23 cellular contexts compared by ENCODE assay signal in the genomic region with DNA sequence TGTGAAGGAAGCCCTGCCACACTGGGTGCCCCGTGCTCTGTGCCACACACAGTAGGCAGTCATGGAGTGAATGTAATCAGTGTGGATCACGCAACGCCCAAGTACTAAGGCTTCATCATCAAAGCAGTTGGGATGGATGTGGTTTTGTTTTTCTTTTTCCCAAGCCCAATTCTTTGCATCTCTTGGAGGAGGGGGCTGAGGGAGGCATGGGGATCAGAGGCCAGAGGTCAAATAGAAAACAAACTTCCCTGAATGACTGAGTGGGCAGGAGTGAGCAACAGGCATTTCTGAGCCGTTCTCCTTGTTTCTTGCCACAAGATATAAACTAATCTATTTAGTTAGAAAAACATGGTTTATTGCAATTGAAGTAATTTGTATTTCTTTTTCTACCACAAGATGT.
"Had no signal": no experiment of that assay in that cellular context is flagged by ENCODE, and none has a peak within 500 bp of the region (broad histone marks: within the 10 kb centered on the region; RNA-seq: fewer than 3 reads in every experiment).

No MANE protein-coding gene starts in this region.

- H3K36me3 Mint-ChIP-seq: IgD-negative memory B cell had no signal

- H3K9me3 Mint-ChIP-seq: IgD-negative memory B cell had no signal

- ATAC-seq: Panc1, PC-3, Right ventricle myocardium inferior, SK-N-SH treated with all-trans-retinoic acid at 6 μM for 48 hours had no signal

- H3K4me3 Mint-ChIP-seq: IgD-negative memory B cell had no signal

- H3K9me3 ChIP-seq: SJCRH30 had no signal

- H3K9ac ChIP-seq: KMS-11 had no signal

- H3K27me3 ChIP-seq: SJCRH30 had no signal

- H3K27ac Mint-ChIP-seq: IgD-negative memory B cell had no signal

- H3K4me3 ChIP-seq: K562, SJCRH30 had no signal

- H3K36me3 ChIP-seq: SJCRH30 had no signal

- H3K4me2 ChIP-seq: KMS-11 had no signal

- DNase-seq: Kasumi-1, MM.1S, NCI-H1092 treated with DMSO at 0.1 percent for 48 hours, NCI-H1436, NCI-H187, NCI-H2029, NCI-H2081 treated with DMSO at 0.1 percent for 48 hours, NCI-H2171, NCI-H226, NCI-H446, NCI-H510A, NCI-H524 treated with DMSO at 0.1 percent for 48 hours, NCI-H69, NCI-H774, PC-3, SHP77 treated with DMSO at 0.1 percent for 48 hours, SJCRH30 had no signal

- H3K27ac ChIP-seq: KMS-11, SJCRH30 had no signal
